ENCODE assay signal across 36 cellular contexts in the genomic region with DNA sequence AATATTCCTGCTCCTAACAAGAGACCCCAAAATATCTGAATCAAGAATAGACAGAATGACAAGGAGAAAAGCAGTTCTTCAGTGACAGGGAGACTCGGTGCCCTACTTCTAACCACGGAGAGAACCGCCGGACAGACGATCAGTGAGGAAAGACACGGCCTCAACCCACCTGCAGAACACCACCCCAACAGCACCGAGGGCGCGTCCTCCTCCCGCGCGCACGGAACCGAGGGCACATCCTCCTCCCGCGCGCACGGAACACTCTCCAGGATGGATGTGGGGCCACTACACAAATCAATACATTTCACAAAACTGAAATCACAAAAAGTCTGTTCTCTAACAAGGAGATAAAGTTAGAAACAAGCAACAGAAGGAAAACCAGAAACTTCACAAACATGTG. TPM values are rescaled to one million over a fixed set of nuclear protein-coding genes. Genes with fewer than 3 reads are reported as not detected.
"Had no signal": no experiment of that assay in that cellular context is flagged by ENCODE, and none has a peak within 500 bp of the region (broad histone marks: within the 10 kb centered on the region; RNA-seq: fewer than 3 reads in every experiment).

No MANE protein-coding gene starts in this region.

- H3K27me3 Mint-ChIP-seq: activated B cell treated with CpG ODN at 0.5 μM for 24 hours; activated CD4-positive, alpha-beta memory T cell treated with anti-CD3 and anti-CD28 coated beads for 36 hours; activated CD8-positive, alpha-beta memory T cell treated with anti-CD3 and anti-CD28 coated beads, Interleukin-2, amount 10 ng/mL, durations not matched to agents 7 days and 5 days; activated naive CD8-positive, alpha-beta T cell; activated T-cell treated with anti-CD3 and anti-CD28 coated beads, Interleukin-2, amount 50 U/mL, for 24 hours; activated T-helper 17 cell treated with anti-CD3 and anti-CD28 coated beads, Interleukin-2, amount 50 U/mL, for 72 hours; central memory CD8-positive, alpha-beta T cell; dendritic cell treated with granulocyte-macrophage colony-stimulating factor and Interleukin-4, amounts not matched to agents 40 ng/mL and 50 ng/mL, for 4 days; T-helper 17 cell had no signal

- H3K4me3 ChIP-seq: coronary artery, dorsolateral prefrontal cortex, esophagus muscularis mucosa, gastrocnemius medialis, heart left ventricle had no signal

- DNase-seq: activated B cell treated with CpG ODN at 0.5 μM for 24 hours; activated CD4-positive, alpha-beta memory T cell treated with anti-CD3 and anti-CD28 coated beads for 36 hours; activated CD4-positive, alpha-beta T cell treated with anti-CD3 and anti-CD28 coated beads for 48 hours; activated CD8-positive, alpha-beta memory T cell treated with anti-CD3 and anti-CD28 coated beads, Interleukin-2, amount 10 ng/mL, durations not matched to agents 7 days and 5 days; activated CD8-positive, alpha-beta memory T cell treated with anti-CD3 and anti-CD28 coated beads, Interleukin-2, amount 50 U/mL, for 4 hours; activated CD8-positive, alpha-beta T cell treated with anti-CD3 and anti-CD28 coated beads, Interleukin-2, amount 10 ng/mL, durations not matched to agents 7 days and 5 days; activated effector memory CD4-positive, alpha-beta T cell treated with Interleukin-2 at 50 U/mL for 16 hours; activated gamma-delta T cell treated with Interleukin-2 at 50 U/mL for 16 hours; activated naive CD4-positive, alpha-beta T cell treated with anti-CD3 and anti-CD28 coated beads, Interleukin-2, amount 50 U/mL, for 16 hours; activated naive CD4-positive, alpha-beta T cell treated with Interleukin-2 at 50 U/mL for 16 hours; activated T-cell treated with anti-CD3 and anti-CD28 coated beads, Interleukin-2, amount 50 U/mL, for 24 hours; amniotic stem cell; anterior cingulate cortex; brain microvascular endothelial cell; dorsolateral prefrontal cortex; effector memory CD4-positive, alpha-beta T cell; erythroblast; foreskin keratinocyte; gastrocnemius medialis; glutamatergic neuron; heart left ventricle; T-helper 1 cell; T-helper 17 cell; T1000; WERI-Rb-1 had no signal

- H3K27ac Mint-ChIP-seq: activated B cell treated with CpG ODN at 0.5 μM for 24 hours; activated CD4-positive, alpha-beta memory T cell treated with anti-CD3 and anti-CD28 coated beads for 36 hours; activated CD8-positive, alpha-beta memory T cell treated with anti-CD3 and anti-CD28 coated beads, Interleukin-2, amount 10 ng/mL, durations not matched to agents 7 days and 5 days; activated naive CD8-positive, alpha-beta T cell; activated T-helper 17 cell treated with anti-CD3 and anti-CD28 coated beads, Interleukin-2, amount 50 U/mL, for 72 hours; dendritic cell treated with granulocyte-macrophage colony-stimulating factor and Interleukin-4, amounts not matched to agents 40 ng/mL and 50 ng/mL, for 4 days; T-helper 17 cell; T-helper 2 cell treated with Interferon-gamma antibody and Interleukin-4, amounts not matched to agents 5 μg/mL and 100 μg/mL, for 36 hours had no signal

- ATAC-seq: activated CD4-positive, CD25-positive, alpha-beta regulatory T cell treated with anti-CD3 and anti-CD28 coated beads, Interleukin-2, amount 50 U/mL, for 24 hours; activated CD8-positive, alpha-beta memory T cell treated with anti-CD3 and anti-CD28 coated beads, Interleukin-2, amount 10 ng/mL, durations not matched to agents 7 days and 5 days; activated CD8-positive, alpha-beta T cell treated with anti-CD3 and anti-CD28 coated beads, Interleukin-2, amount 10 ng/mL, durations not matched to agents 7 days and 5 days; activated T-helper 17 cell treated with anti-CD3 and anti-CD28 coated beads, Interleukin-2, amount 50 U/mL, for 72 hours; foreskin keratinocyte; gastrocnemius medialis; heart left ventricle; T-helper 17 cell had no signal

- H3K4me3 Mint-ChIP-seq: activated B cell treated with CpG ODN at 0.5 μM for 24 hours; activated CD4-positive, alpha-beta memory T cell treated with anti-CD3 and anti-CD28 coated beads for 36 hours; activated CD8-positive, alpha-beta memory T cell treated with anti-CD3 and anti-CD28 coated beads, Interleukin-2, amount 10 ng/mL, durations not matched to agents 7 days and 5 days; activated CD8-positive, alpha-beta T cell treated with anti-CD3 and anti-CD28 coated beads, Interleukin-2, amount 10 ng/mL, durations not matched to agents 7 days and 5 days; activated naive CD8-positive, alpha-beta T cell; activated T-cell treated with anti-CD3 and anti-CD28 coated beads, Interleukin-2, amount 50 U/mL, for 24 hours; activated T-helper 17 cell treated with anti-CD3 and anti-CD28 coated beads, Interleukin-2, amount 50 U/mL, for 72 hours; central memory CD8-positive, alpha-beta T cell; dendritic cell treated with granulocyte-macrophage colony-stimulating factor and Interleukin-4, amounts not matched to agents 40 ng/mL and 50 ng/mL, for 4 days; T-helper 17 cell; T-helper 2 cell treated with Interferon-gamma antibody and Interleukin-4, amounts not matched to agents 5 μg/mL and 100 μg/mL, for 36 hours had no signal

- H3K4me1 ChIP-seq: esophagus muscularis mucosa, foreskin keratinocyte, gastrocnemius medialis, heart left ventricle had no signal

- H3K9me3 ChIP-seq: esophagus muscularis mucosa, gastrocnemius medialis, heart left ventricle had no signal

- H3K27me3 ChIP-seq: brain microvascular endothelial cell, dorsolateral prefrontal cortex, esophagus muscularis mucosa, foreskin keratinocyte, gastrocnemius medialis, heart left ventricle had no signal

- H3K9me3 Mint-ChIP-seq: activated B cell treated with CpG ODN at 0.5 μM for 24 hours; activated CD4-positive, alpha-beta memory T cell treated with anti-CD3 and anti-CD28 coated beads for 36 hours; activated T-cell treated with anti-CD3 and anti-CD28 coated beads, Interleukin-2, amount 50 U/mL, for 24 hours; activated T-helper 17 cell treated with anti-CD3 and anti-CD28 coated beads, Interleukin-2, amount 50 U/mL, for 72 hours; central memory CD8-positive, alpha-beta T cell; dendritic cell treated with granulocyte-macrophage colony-stimulating factor and Interleukin-4, amounts not matched to agents 40 ng/mL and 50 ng/mL, for 4 days; T-helper 2 cell treated with Interferon-gamma antibody and Interleukin-4, amounts not matched to agents 5 μg/mL and 100 μg/mL, for 36 hours had no signal

- H3K4me1 Mint-ChIP-seq: activated B cell treated with CpG ODN at 0.5 μM for 24 hours; activated CD8-positive, alpha-beta memory T cell treated with anti-CD3 and anti-CD28 coated beads, Interleukin-2, amount 10 ng/mL, durations not matched to agents 7 days and 5 days had no signal

- H3K27ac ChIP-seq: brain microvascular endothelial cell, coronary artery, dorsolateral prefrontal cortex, esophagus muscularis mucosa, foreskin keratinocyte, gastrocnemius medialis, heart left ventricle, WERI-Rb-1 had no signal

RNA-seq across cellular contexts. Expression of a gene that starts 48.7 kb away (rescaled TPM):
- total RNA-seq: activated CD8-positive, alpha-beta memory T cell treated with anti-CD3 and anti-CD28 coated beads for 36 hours; activated CD8-positive, alpha-beta T cell treated with anti-CD3 and anti-CD28 coated beads, Interleukin-2, amount 10 ng/mL, durations not matched to agents 7 days and 5 days; bronchial epithelial cell; foreskin keratinocyte had no signal
- polyA plus RNA-seq: foreskin keratinocyte had no signal

RNA-seq across cellular contexts. Expression of a gene that starts 50.3 kb away (rescaled TPM):
- total RNA-seq: activated B cell treated with CpG ODN at 0.5 μM for 24 hours; activated CD4-positive, alpha-beta memory T cell treated with anti-CD3 and anti-CD28 coated beads for 36 hours; activated CD8-positive, alpha-beta memory T cell treated with anti-CD3 and anti-CD28 coated beads for 36 hours; activated CD8-positive, alpha-beta memory T cell treated with anti-CD3 and anti-CD28 coated beads, Interleukin-2, amount 10 ng/mL, durations not matched to agents 7 days and 5 days; activated CD8-positive, alpha-beta T cell treated with anti-CD3 and anti-CD28 coated beads, Interleukin-2, amount 10 ng/mL, durations not matched to agents 7 days and 5 days; activated T-helper 17 cell treated with anti-CD3 and anti-CD28 coated beads, Interleukin-2, amount 50 U/mL, for 72 hours; bronchial epithelial cell; cardiac septum; foreskin keratinocyte; gastrocnemius medialis had no signal
- polyA plus RNA-seq: foreskin keratinocyte, heart left ventricle had no signal
